Comparison of ENCODE assay signal across 25 cellular contexts in genomic region chr22:46482311-46482710, GRCh38.
"Had no signal": no experiment of that assay in that cellular context is flagged by ENCODE, and none has a peak within 500 bp of the region (broad histone marks: within the 10 kb centered on the region; RNA-seq: fewer than 3 reads in every experiment).

No MANE protein-coding gene starts in this region.

- H3K4me2 ChIP-seq: smooth muscle cell had no signal

- H3K9ac ChIP-seq: parathyroid adenoma had no signal

- DNase-seq: cortex of kidney; effector memory CD8-positive, alpha-beta T cell; erythroblast; hypothalamus; immature natural killer cell; islet precursor cell; mucosa of descending colon; naive B cell; right lobe of liver; stimulated activated CD4-positive, alpha-beta T cell treated with anti-CD3 and anti-CD28 coated beads, Interleukin-12 subunit alpha, Interleukin-12 subunit beta, amount 100 ng/mL, for 4 hours; stimulated activated CD4-positive, alpha-beta T cell treated with anti-CD3 and anti-CD28 coated beads, Interleukin-1b, Interleukin-23, amount 100 ng/mL, for 48 hours; stimulated activated CD4-positive, alpha-beta T cell treated with anti-CD3 and anti-CD28 coated beads, Interleukin-4, amount 100 ng/mL, for 24 hours; stimulated activated naive CD4-positive, alpha-beta T cell treated with Interleukin-2 at 50 U/mL for 16 hours; stomach; thyroid gland; trophoblast cell had no signal

- H2AFZ ChIP-seq: parathyroid adenoma had no signal

- FAIRE-seq: endometrium, frontal cortex had no signal

- H3K79me2 ChIP-seq: parathyroid adenoma had no signal

- ATAC-seq: effector memory CD8-positive, alpha-beta T cell; left lobe of liver; mucosa of descending colon; right lobe of liver; stimulated activated effector memory CD8-positive, alpha-beta T cell treated with anti-CD3 and anti-CD28 coated beads, Interleukin-12 subunit alpha, Interleukin-12 subunit beta, amount 100 ng/mL, for 72 hours had no signal

- H3K9me3 ChIP-seq: mucosa of descending colon, neutrophil, right lobe of liver, thyroid gland, vagina had no signal

- H3K27ac ChIP-seq: neutrophil, parathyroid adenoma, right lobe of liver, stomach, thyroid gland, vagina had no signal

- H3K36me3 ChIP-seq: neutrophil, right lobe of liver, stomach, thyroid gland, vagina had no signal

- H3K27me3 ChIP-seq: right lobe of liver, thyroid gland, vagina had no signal

- H3K4me1 ChIP-seq: parathyroid adenoma, right lobe of liver, stomach had no signal

- H3K4me3 ChIP-seq: lung, mucosa of descending colon, right lobe of liver, smooth muscle cell, stomach, thyroid gland, vagina had no signal
